ENCODE assay signal across 11 cellular contexts in the genomic region with DNA sequence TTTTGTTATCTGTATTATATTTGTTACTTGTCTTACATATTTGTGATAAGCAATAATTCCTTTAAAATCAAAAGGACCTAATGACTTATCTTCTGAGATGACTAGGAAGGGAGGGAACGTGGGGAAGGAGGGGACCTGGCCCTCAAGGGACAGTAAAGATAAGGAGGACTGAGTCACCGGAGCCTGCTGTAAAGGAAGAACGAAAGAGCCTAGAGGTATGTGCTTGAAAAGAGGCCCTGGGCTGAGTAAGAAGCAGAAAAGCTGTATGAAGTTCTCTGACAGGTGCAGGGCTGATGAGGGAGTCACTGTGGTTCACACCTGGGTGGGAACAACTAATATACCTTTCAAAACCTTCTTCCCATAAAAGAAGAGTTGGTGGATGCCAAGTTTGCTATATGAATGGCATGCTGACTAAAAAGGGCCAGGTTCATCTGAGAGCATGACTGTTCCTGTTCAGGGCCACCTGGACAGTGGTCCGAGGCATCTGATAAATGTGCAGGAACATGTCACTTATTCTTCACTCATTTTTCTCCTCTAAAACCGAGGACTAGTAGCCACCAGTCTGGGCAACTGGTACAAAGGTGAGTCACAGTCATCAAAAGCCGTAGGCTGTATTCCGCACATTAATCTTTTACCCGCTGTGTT.
DNase-seq lines count a peak whose midpoint lies in the region; ATAC-seq, FAIRE-seq and TF ChIP-seq lines count a peak whose summit lies in the region.
"Had no signal": no experiment of that assay in that cellular context is flagged by ENCODE, and none has a peak within 500 bp of the region (broad histone marks: within the 10 kb centered on the region; RNA-seq: fewer than 3 reads in every experiment).

No MANE protein-coding gene starts in this region.

- POLR2A ChIA-PET in CD8-positive, alpha-beta memory T cell (lab: Charles Lee) = no interaction called here

- no peak for DNase-seq in CD8-positive, alpha-beta memory T cell
- DNase-seq in central memory CD8-positive, alpha-beta T cell (ENCODE audit: low spot score in 2 of 2) = no peak
- DNase-seq in dorsolateral prefrontal cortex = no peak
- DNase-seq in activated effector memory CD4-positive, alpha-beta T cell treated with anti-CD3 and anti-CD28 coated beads, Interleukin-2, amount 50 U/mL, for 16 hours = no peak
- DNase-seq in D721Med (ENCODE audit: insufficient read length, low spot score) = no peak
- DNase-seq in NCI-H187 (lab: John Stamatoyannopoulos, UW) = no peak
- DNase-seq: KBM-7 had no signal

- FAIRE-seq in D721Med (lab: Jason Lieb, UNC) = no peak
- FAIRE-seq: H54 had no signal

- peak overlapping the region in 1 of 7 donors; percentile 10 for H3K4me3 Mint-ChIP-seq in CD8-positive, alpha-beta memory T cell
- H3K4me3 Mint-ChIP-seq in central memory CD8-positive, alpha-beta T cell = no peak overlapping the region
- H3K4me3 Mint-ChIP-seq: dendritic cell treated with granulocyte-macrophage colony-stimulating factor and Interleukin-4, amounts not matched to agents 40 ng/mL and 50 ng/mL, for 4 days had no signal

- TF ChIP-seq CTCF in dorsolateral prefrontal cortex (IDR thresholded peaks at IDR 0.05 in 54 of 56, conservative IDR thresholded peaks at IDR 0.05 in 2 of 56; ENCODE audit: low read depth in 1 of 56, partially characterized antibody in 56 of 56) = no peak
- no peak for TF ChIP-seq CTCF in D721Med (IDR thresholded peaks at IDR 0.05; ENCODE audit: insufficient read depth, missing control alignments)

- H3K27me3 Mint-ChIP-seq in CD8-positive, alpha-beta memory T cell = no peaks in the 10 kb centered on the region
- no peaks in the 10 kb centered on the region for H3K27me3 Mint-ChIP-seq in central memory CD8-positive, alpha-beta T cell

- no peaks in the 10 kb centered on the region for H3K9me3 ChIP-seq in CD8-positive, alpha-beta memory T cell (ENCODE audit: low read length)

- H3K4me3 ChIP-seq in CD8-positive, alpha-beta memory T cell (ENCODE audit: low read length) = no peak overlapping the region
- H3K4me3 ChIP-seq in dorsolateral prefrontal cortex = no peak overlapping the region

- H3K36me3 ChIP-seq in CD8-positive, alpha-beta memory T cell (ENCODE audit: insufficient read depth, low read length) = no peaks in the 10 kb centered on the region

- H3K27ac Mint-ChIP-seq in CD8-positive, alpha-beta memory T cell = peak overlapping the region in 7 of 8 donors; percentile 32 to 97 (median 66)
- H3K27ac Mint-ChIP-seq in central memory CD8-positive, alpha-beta T cell (ENCODE audit: low read depth) = peak overlapping the region; percentile 24
- H3K27ac Mint-ChIP-seq: dendritic cell treated with granulocyte-macrophage colony-stimulating factor and Interleukin-4, amounts not matched to agents 40 ng/mL and 50 ng/mL, for 4 days had no signal

- CTCF ChIA-PET in CD8-positive, alpha-beta memory T cell (lab: Charles Lee) = no interaction called here

- no peaks in the 10 kb centered on the region for H3K27me3 ChIP-seq in CD8-positive, alpha-beta memory T cell (ENCODE audit: insufficient read depth, low read length, poor library complexity, severe bottlenecking)
- no peaks in the 10 kb centered on the region for H3K27me3 ChIP-seq in dorsolateral prefrontal cortex

- H3K36me3 Mint-ChIP-seq in CD8-positive, alpha-beta memory T cell = peaks cover 0 to under 1% (median 0%) of the 10 kb centered on the region in 3 donors
- H3K36me3 Mint-ChIP-seq in central memory CD8-positive, alpha-beta T cell (ENCODE audit: insufficient read depth) = peaks cover 7% of the 10 kb centered on the region

- peaks cover 29% of the 10 kb centered on the region for H3K4me1 ChIP-seq in CD8-positive, alpha-beta memory T cell (ENCODE audit: insufficient read depth, low read length)

- H3K9me3 Mint-ChIP-seq in CD8-positive, alpha-beta memory T cell = no peaks in the 10 kb centered on the region
- H3K9me3 Mint-ChIP-seq in central memory CD8-positive, alpha-beta T cell = no peaks in the 10 kb centered on the region
- H3K9me3 Mint-ChIP-seq: dendritic cell treated with granulocyte-macrophage colony-stimulating factor and Interleukin-4, amounts not matched to agents 40 ng/mL and 50 ng/mL, for 4 days had no signal

- intact Hi-C loops in dorsolateral prefrontal cortex (cut with DNase I) = no loop called here

- peak; percentile 47 for ATAC-seq in GM18519 (IDR thresholded peaks at IDR 0.05; ENCODE audit: low FRiP score, unreplicated experiment)
- peak; percentile 59 for ATAC-seq in HG03342 (IDR thresholded peaks at IDR 0.05; ENCODE audit: unreplicated experiment)
- no peak for ATAC-seq in central memory CD8-positive, alpha-beta T cell (replicated peaks; ENCODE audit: extremely low read depth, poor library complexity, severe bottlenecking)

- no peak overlapping the region for H3K27ac ChIP-seq in CD8-positive, alpha-beta memory T cell (ENCODE audit: low read depth, low read length)
- no peak overlapping the region for H3K27ac ChIP-seq in dorsolateral prefrontal cortex

- peaks cover 45 to 50% (median 50%) of the 10 kb centered on the region in 3 donors for H3K4me1 Mint-ChIP-seq in CD8-positive, alpha-beta memory T cell
- peaks cover 45% of the 10 kb centered on the region for H3K4me1 Mint-ChIP-seq in central memory CD8-positive, alpha-beta T cell
